ENCODE assay signal across 8 cellular contexts in genomic region chr18:24118750-24119577, GRCh38. TPM values are rescaled to one million over a fixed set of nuclear protein-coding genes. Genes with fewer than 3 reads are reported as not detected.
DNase-seq lines count a peak whose midpoint lies in the region; ATAC-seq and TF ChIP-seq lines count a peak whose summit lies in the region.

No MANE protein-coding gene starts in this region.

- H2AK5ac ChIP-seq in H9 (ENCODE audit: insufficient read length, low read length): no peak overlapping the region

- 100% methylated on average over 1 of the region's 8 CpGs for WGBS in H9 (ENCODE audit: extremely low coverage, insufficient read length, low lambda C conversion rate)

- H2BK5ac ChIP-seq in H9 (ENCODE audit: insufficient read length, low read length): no peak overlapping the region

- H3K79me2 ChIP-seq in H9 (ENCODE audit: insufficient read depth, low read length): no peaks in the 10 kb centered on the region

- no peak overlapping the region for H3K4ac ChIP-seq in H9 (ENCODE audit: low read depth, low read length)

- no peak overlapping the region for H3K56ac ChIP-seq in H9 (ENCODE audit: insufficient read length, low read depth, low read length)

- H3K27me3 ChIP-seq in H9 (ENCODE audit: insufficient read depth, low read length): no peaks in the 10 kb centered on the region

- no peak overlapping the region for H3K4me2 ChIP-seq in H9 (ENCODE audit: insufficient read depth, insufficient read length, low read length)

- H3K9me3 Mint-ChIP-seq in H9: no peaks in the 10 kb centered on the region
- H3K9me3 Mint-ChIP-seq in activated naive CD4-positive, alpha-beta T cell treated with anti-CD3 and anti-CD28 coated beads, Interleukin-2, amount 50 U/mL, for 24 hours: no peaks in the 10 kb centered on the region

- H3K23ac ChIP-seq in H9 (ENCODE audit: insufficient read length, low read depth, low read length): no peak overlapping the region

- H3K14ac ChIP-seq in H9 (ENCODE audit: insufficient read depth, low read length): no peak overlapping the region

- H4K91ac ChIP-seq in H9 (ENCODE audit: insufficient read length, low read depth, low read length): no peak overlapping the region

- H3K4me1 Mint-ChIP-seq in H9: peaks cover 0 to 3% of the 10 kb centered on the region in 2 experiments; a peak in 1 of 4 replicates
- H3K4me1 Mint-ChIP-seq in activated naive CD4-positive, alpha-beta T cell treated with anti-CD3 and anti-CD28 coated beads, Interleukin-2, amount 50 U/mL, for 24 hours: peaks cover 33% of the 10 kb centered on the region

- no peak overlapping the region for H3T11ph ChIP-seq in H9 (ENCODE audit: low read length)

- H3K18ac ChIP-seq in H9 (ENCODE audit: insufficient read length, low read depth, low read length): no peak overlapping the region

- H2BK20ac ChIP-seq in H9 (ENCODE audit: low read depth, low read length, poor library complexity, severe bottlenecking): no peak overlapping the region

- peak; percentile 95 for TF ChIP-seq CTCF in H9 (conservative IDR thresholded peaks at IDR 0.05)

- H2AFZ ChIP-seq in H9 (ENCODE audit: low read length): no peak overlapping the region

- no peak overlapping the region for H3K27ac ChIP-seq in H9 (ENCODE audit: insufficient read length, low read depth, low read length)

- ATAC-seq in Right ventricle myocardium superior (ENCODE audit: poor library complexity) (peak; percentile 88), HG02623 (IDR thresholded peaks at IDR 0.05; ENCODE audit: unreplicated experiment) (no peak)

- H4K5ac ChIP-seq in H9 (ENCODE audit: insufficient read length, low read depth, low read length): no peak overlapping the region

- no peaks in the 10 kb centered on the region for H3K9me3 ChIP-seq in H9 (ENCODE audit: control insufficient read depth, low read depth, low read length)

- H3K9ac ChIP-seq in H9 (ENCODE audit: extremely low read depth, insufficient read length, low read length): no peak overlapping the region

- intact Hi-C loops in Right ventricle myocardium superior (cut with DNase I): loop anchor here (10.0 kb wide), 2 partner anchors 154 to 194 kb away; no protein-coding TSS in a partner anchor

- no peak overlapping the region for H2BK120ac ChIP-seq in H9 (ENCODE audit: low read depth, low read length, poor library complexity, severe bottlenecking)

- no peak overlapping the region for H3K4me3 Mint-ChIP-seq in H9
- H3K4me3 Mint-ChIP-seq in activated naive CD4-positive, alpha-beta T cell treated with anti-CD3 and anti-CD28 coated beads, Interleukin-2, amount 50 U/mL, for 24 hours: no peak overlapping the region

- no peaks in the 10 kb centered on the region for H4K20me1 ChIP-seq in H9 (ENCODE audit: control insufficient read depth, insufficient read depth, insufficient read length)

- H3K36me3 Mint-ChIP-seq in H9 (ENCODE audit: insufficient read depth in 1 of 3, low read depth in 3 of 3): peaks cover 0 to 15% (median 6%) of the 10 kb centered on the region in 3 experiments; a peak in 5 of 7 replicates
- peaks cover 11% of the 10 kb centered on the region for H3K36me3 Mint-ChIP-seq in activated naive CD4-positive, alpha-beta T cell treated with anti-CD3 and anti-CD28 coated beads, Interleukin-2, amount 50 U/mL, for 24 hours

- no peak overlapping the region for H2BK12ac ChIP-seq in H9 (ENCODE audit: insufficient read length, low read depth, low read length)

- no peaks in the 10 kb centered on the region for H3K27me3 Mint-ChIP-seq in H9 (ENCODE audit: low read depth)
- H3K27me3 Mint-ChIP-seq in activated naive CD4-positive, alpha-beta T cell treated with anti-CD3 and anti-CD28 coated beads, Interleukin-2, amount 50 U/mL, for 24 hours: no peaks in the 10 kb centered on the region

- H4K8ac ChIP-seq in H9 (replicated peaks; ENCODE audit: insufficient read length, low read depth, low read length): no peak overlapping the region

- no peaks in the 10 kb centered on the region for H3K23me2 ChIP-seq in H9 (ENCODE audit: insufficient read length, low read depth, low read length, poor library complexity, severe bottlenecking)

- no peak overlapping the region for H3K27ac Mint-ChIP-seq in H9
- peak overlapping the region; percentile 36 for H3K27ac Mint-ChIP-seq in activated naive CD4-positive, alpha-beta T cell treated with anti-CD3 and anti-CD28 coated beads, Interleukin-2, amount 50 U/mL, for 24 hours

- H3K79me1 ChIP-seq in H9 (ENCODE audit: insufficient read depth, low read depth, low read length, poor library complexity, severe bottlenecking): no peaks in the 10 kb centered on the region

- no peak overlapping the region for H2BK15ac ChIP-seq in H9 (ENCODE audit: low read depth, low read length)

- no peaks in the 10 kb centered on the region for H3K4me1 ChIP-seq in H9 (ENCODE audit: insufficient read depth, low read length)

- DNase-seq in DMS53 treated with DMSO at 0.1 percent for 48 hours (lab: John Stamatoyannopoulos, UW; ENCODE audit: unreplicated experiment) (peak; percentile 69), H9 (peak; percentile 56), NCI-H1048 (lab: John Stamatoyannopoulos, UW) (peak; percentile 60), SKM-1 treated with dmso at 0.1 percent for 144 hours (lab: John Stamatoyannopoulos, UW; ENCODE audit: unreplicated experiment) (peak; percentile 69), Right ventricle myocardium superior (peak; percentile 69), renal cortical epithelial cell (ENCODE audit: low read depth) (peak; percentile 75)

RNA-seq across cellular contexts. Expression of gene CABYR, which starts 19.9 kb away (rescaled TPM):
- total RNA-seq in H9 (2021) (12.3 and 13.6 TPM in 2 replicates), Right ventricle myocardium superior (not detected), renal cortical epithelial cell (4.5 and 9.2 TPM in 2 replicates)
